ENCODE assay signal across 8 cellular contexts in genomic region chr15:51971353-51972133, GRCh38. TPM values are rescaled to one million over a fixed set of nuclear protein-coding genes. Genes with fewer than 3 reads are reported as not detected.
DNase-seq lines count a peak whose midpoint lies in the region; ATAC-seq and TF ChIP-seq lines count a peak whose summit lies in the region.

Gene LEO1, minus strand, starts transcription at chr15:51971778. Its CDS starts 33 bp downstream, at chr15:51971745.

- peak; percentile 44 for TF ChIP-seq CTCF in lower lobe of right lung (IDR thresholded peaks at IDR 0.05)

- H3K27me3 ChIP-seq in CD4-positive, alpha-beta memory T cell (ENCODE audit: insufficient read depth, low read length) = no peaks in the 10 kb centered on the region
- no peaks in the 10 kb centered on the region for H3K27me3 ChIP-seq in lower lobe of right lung (ENCODE audit: low read depth)

- peaks cover 18% of the 10 kb centered on the region for H3K4me1 ChIP-seq in CD4-positive, alpha-beta memory T cell (ENCODE audit: insufficient read depth, low read length)
- H3K4me1 ChIP-seq in lower lobe of right lung = peaks cover 26% of the 10 kb centered on the region

- H3K27ac Mint-ChIP-seq in CD4-positive, alpha-beta memory T cell = peak within 1 kb of the TSS; percentile 94 to 99 (median 97)
- peak within 1 kb of the TSS; percentile 94 for H3K27ac Mint-ChIP-seq in activated CD4-positive, alpha-beta memory T cell treated with anti-CD3 and anti-CD28 coated beads for 36 hours

- H3K36me3 Mint-ChIP-seq in CD4-positive, alpha-beta memory T cell = peaks cover 11 to 17% of the 10 kb centered on the region in 2 donors
- H3K36me3 Mint-ChIP-seq in activated CD4-positive, alpha-beta memory T cell treated with anti-CD3 and anti-CD28 coated beads for 36 hours = peaks cover 17% of the 10 kb centered on the region

- peak within 1 kb of the TSS; percentile 93 to 96 for H3K4me3 ChIP-seq in CD4-positive, alpha-beta memory T cell (ENCODE audit: low read length in 2 of 2)
- peak within 1 kb of the TSS; percentile 97 for H3K4me3 ChIP-seq in lower lobe of right lung

- no peaks in the 10 kb centered on the region for H3K9me3 ChIP-seq in CD4-positive, alpha-beta memory T cell (ENCODE audit: control insufficient read depth in 1 of 2, low read length in 2 of 2)
- H3K9me3 ChIP-seq in lower lobe of right lung = peaks cover 16% of the 10 kb centered on the region

- peak within 1 kb of the TSS; percentile 95 to 100 (median 98) for H3K4me3 Mint-ChIP-seq in CD4-positive, alpha-beta memory T cell
- peak within 1 kb of the TSS; percentile 96 for H3K4me3 Mint-ChIP-seq in activated CD4-positive, alpha-beta memory T cell treated with anti-CD3 and anti-CD28 coated beads for 36 hours

- H3K27me3 Mint-ChIP-seq in CD4-positive, alpha-beta memory T cell = peaks cover 0 to 1% of the 10 kb centered on the region in 2 donors
- peaks cover 2% of the 10 kb centered on the region for H3K27me3 Mint-ChIP-seq in activated CD4-positive, alpha-beta memory T cell treated with anti-CD3 and anti-CD28 coated beads for 36 hours

- H3K4me1 Mint-ChIP-seq in CD4-positive, alpha-beta memory T cell = peaks cover 15 to 23% (median 19%) of the 10 kb centered on the region in 4 donors
- peaks cover 17% of the 10 kb centered on the region for H3K4me1 Mint-ChIP-seq in activated CD4-positive, alpha-beta memory T cell treated with anti-CD3 and anti-CD28 coated beads for 36 hours (ENCODE audit: low read depth)

- CTCF ChIA-PET in CD4-positive, alpha-beta memory T cell (lab: Charles Lee; ENCODE audit: partially characterized antibody) = interaction anchor here (0.6 to 3.4 kb wide), 17 partner anchors 10 to 256 kb away, joined by 3 to 31 read pairs (median 4); no protein-coding TSS in a partner anchor
- CTCF ChIA-PET in activated CD4-positive, alpha-beta memory T cell treated with anti-CD3 and anti-CD28 coated beads for 36 hours (lab: Charles Lee) = interaction anchor here (0.9 to 3.4 kb wide), 9 partner anchors 8 to 237 kb away, joined by 3 to 29 read pairs (median 4); no protein-coding TSS in a partner anchor

- peak; percentile 87 for ATAC-seq in GM19438 (IDR thresholded peaks at IDR 0.05; ENCODE audit: low read depth, unreplicated experiment)
- peak; percentile 44 for ATAC-seq in HG03575 (IDR thresholded peaks at IDR 0.05; ENCODE audit: extremely low read depth, insufficient number of reproducible peaks, low FRiP score, unreplicated experiment)
- ATAC-seq in lower lobe of right lung = peak; percentile 98 to 99

- no peaks in the 10 kb centered on the region for H3K36me3 ChIP-seq in CD4-positive, alpha-beta memory T cell (ENCODE audit: insufficient read depth, low read length)
- H3K36me3 ChIP-seq in lower lobe of right lung = peaks cover 5% of the 10 kb centered on the region

- POLR2A ChIA-PET in CD4-positive, alpha-beta memory T cell (lab: Charles Lee; ENCODE audit: partially characterized antibody) = interaction anchor here (0.7 to 3.1 kb wide), 21 partner anchors 10 to 833 kb away, joined by 3 to 35 read pairs (median 3); partner anchors contain the start of genes LYSMD2 and MAPK6
- POLR2A ChIA-PET in activated CD4-positive, alpha-beta memory T cell treated with anti-CD3 and anti-CD28 coated beads for 36 hours (lab: Charles Lee) = interaction anchor here (0.5 to 2.7 kb wide), 8 partner anchors 9 to 243 kb away, joined by 3 to 15 read pairs (median 5); no protein-coding TSS in a partner anchor

- peak; percentile 92 to 95 (median 93) for DNase-seq in CD4-positive, alpha-beta memory T cell
- DNase-seq in NCI-H82 (lab: John Stamatoyannopoulos, UW) (peak; percentile 99), ecto neural progenitor cell (ENCODE audit: low spot score) (peak; percentile 93), lower lobe of right lung (peak; percentile 92)
- DNase-seq in activated CD4-positive, alpha-beta memory T cell treated with anti-CD3 and anti-CD28 coated beads for 36 hours = peak; percentile 93
- peak; percentile 76 to 84 (median 80) for DNase-seq in stimulated activated CD4-positive, alpha-beta T cell treated with anti-CD3 and anti-CD28 coated beads, TNF-alpha, amount 100 ng/mL, for 24 hours (ENCODE audit: low read depth in 3 of 3)

- H3K27ac ChIP-seq in CD4-positive, alpha-beta memory T cell (ENCODE audit: low read depth, low read length) = peak within 1 kb of the TSS; percentile 77
- peak within 1 kb of the TSS; percentile 93 for H3K27ac ChIP-seq in lower lobe of right lung

- peaks cover 0 to 17% (median 11%) of the 10 kb centered on the region in 8 donors for H3K9me3 Mint-ChIP-seq in CD4-positive, alpha-beta memory T cell
- peaks cover 12% of the 10 kb centered on the region for H3K9me3 Mint-ChIP-seq in activated CD4-positive, alpha-beta memory T cell treated with anti-CD3 and anti-CD28 coated beads for 36 hours

- intact Hi-C loops in CD4-positive, alpha-beta memory T cell (cut with micrococcal nuclease) = loop anchor here (1.0 kb wide), 4 partner anchors 11 to 208 kb away; partner anchors contain the start of gene MAPK6
- intact Hi-C loops in activated CD4-positive, alpha-beta memory T cell treated with anti-CD3 and anti-CD28 coated beads for 36 hours (cut with micrococcal nuclease) = loop anchor here (1.0 to 5.0 kb wide), 4 partner anchors 11 to 139 kb away; no protein-coding TSS in a partner anchor
- intact Hi-C loops in lower lobe of right lung (cut with DNase I) = no loop called here

RNA-seq across cellular contexts. Expression of gene LEO1, which starts in this region (rescaled TPM):
- total RNA-seq in CD4-positive, alpha-beta memory T cell = 10 to 100 TPM; 21.7 to 22.2 TPM
- 10 to 100 TPM; 12.6 to 28.0 TPM for polyA plus RNA-seq in CD4-positive, alpha-beta memory T cell
- total RNA-seq in activated CD4-positive, alpha-beta memory T cell treated with anti-CD3 and anti-CD28 coated beads for 36 hours = 10 to 100 TPM; 27.3 to 28.3 TPM
- total RNA-seq in lower lobe of right lung = 12.6 TPM

Comparison
In these comparisons a context has a peak if more than half of its experiments do, and no peak if none do; other contexts are left out.
1. Peak in every context shown above with its lines: DNase-seq, ATAC-seq, H3K4me3 ChIP-seq and H3K27ac ChIP-seq.
2. ATAC-seq: peak in every context shown above with its lines; median percentile 98 in lower lobe of right lung; 87 in GM19438; 44 in HG03575.